ENCODE assay signal across 14 cellular contexts in genomic region chr9:111427186-111427585, GRCh38. TPM values are rescaled to one million over a fixed set of nuclear protein-coding genes. Genes with fewer than 3 reads are reported as not detected.
DNase-seq lines count a peak whose midpoint lies in the region; ATAC-seq and TF ChIP-seq lines count a peak whose summit lies in the region.
"Had no signal": no experiment of that assay in that cellular context is flagged by ENCODE, and none has a peak within 500 bp of the region (broad histone marks: within the 10 kb centered on the region; RNA-seq: fewer than 3 reads in every experiment).

No MANE protein-coding gene starts in this region.

- H4K20me1 ChIP-seq in HCT116 (ENCODE audit: insufficient read depth), result no peaks in the 10 kb centered on the region

- H3K4me3 ChIP-seq in AG10803 (ENCODE audit: low read length), result no peak overlapping the region
- no peak overlapping the region for H3K4me3 ChIP-seq in HCT116 (replicated peaks in 1 of 2; ENCODE audit: low read depth in 1 of 2, low read length in 2 of 2)
- H3K4me3 ChIP-seq in uterus, result no peak overlapping the region
- H3K4me3 ChIP-seq in Caco-2 (ENCODE audit: low read depth, low read length), result no peak overlapping the region
- H3K4me3 ChIP-seq: gastroesophageal sphincter, PC-9, skin epidermis had no signal

- TF ChIP-seq POLR2A in HCT116 (IDR thresholded peaks at IDR 0.05; ENCODE audit: borderline replicate concordance, extremely low read depth, insufficient read depth, insufficient read length), result no peak
- no peak for TF ChIP-seq POLR2A in uterus (IDR thresholded peaks at IDR 0.05)

- BruUV-seq in HCT116 (replicated peaks; lab: Mats Ljungman, UMichigan), result no TSS peak
- BruUV-seq in Caco-2 (replicated peaks; lab: Mats Ljungman, UMichigan), result no TSS peak

- H3K27ac Mint-ChIP-seq in T-helper 1 cell treated with Interleukin-12 subunit alpha and Interleukin-12 subunit beta and Interleukin-4 antibody, amounts not matched to agents 30 μg/mL and 1 μg/mL, for 36 hours, result peak overlapping the region; percentile 42
- no peak overlapping the region for H3K27ac Mint-ChIP-seq in Caco-2 (ENCODE audit: unreplicated experiment)

- TF ChIP-seq CTCF in AG10803 (conservative IDR thresholded peaks at IDR 0.05; ENCODE audit: low read length) (no peak), HCT116 (IDR thresholded peaks at IDR 0.05 in 2 of 3, conservative IDR thresholded peaks at IDR 0.05 in 1 of 3; ENCODE audit: borderline replicate concordance in 1 of 3, insufficient read depth in 1 of 3, low read depth in 2 of 3, low read length in 2 of 3) (no peak), uterus (IDR thresholded peaks at IDR 0.05) (no peak), Caco-2 (IDR thresholded peaks at IDR 0.05; ENCODE audit: insufficient read depth in 1 of 2, low read depth in 1 of 2, low read length in 1 of 2, severe bottlenecking in 1 of 2, unreplicated experiment in 1 of 2) (no peak)

- H3K27ac ChIP-seq in HCT116 (ENCODE audit: low read depth, low read length), result no peak overlapping the region
- no peak overlapping the region for H3K27ac ChIP-seq in uterus
- H3K27ac ChIP-seq: gastroesophageal sphincter, PC-9, skin epidermis had no signal

- POLR2A ChIA-PET in HCT116 (lab: Charles Lee) (no interaction called here), Caco-2 (lab: Charles Lee) (interaction anchor here (0.7 kb wide), 1 partner anchor 16 kb away, joined by 3 read pairs; no protein-coding TSS in a partner anchor)

- peak; percentile 49 for DNase-seq in AG10803 (ENCODE audit: low read depth)
- peak; percentile 15 for DNase-seq in HCT116 (ENCODE audit: low read depth, low spot score)
- DNase-seq in glomerular visceral epithelial cell (ENCODE audit: extremely low spot score), result peak; percentile 18
- DNase-seq in amniotic stem cell (lab: John Stamatoyannopoulos, UW), result no peak
- DNase-seq in uterus, result no peak
- DNase-seq in Caco-2, result no peak
- DNase-seq in NK-92 (lab: John Stamatoyannopoulos, UW; ENCODE audit: unreplicated experiment), result no peak
- DNase-seq: activated CD4-positive, alpha-beta T cell treated with anti-CD3 and anti-CD28 coated beads for 1 hour; aorta; DMS 273 treated with DMSO at 0.1 percent for 48 hours had no signal

- no peak overlapping the region for H2AFZ ChIP-seq in HCT116 (ENCODE audit: low read depth, low read length, poor library complexity, severe bottlenecking)
- H2AFZ ChIP-seq: PC-9 had no signal

- peak; percentile 46; the same call in 1 of the 2 replicates for ATAC-seq in HCT116
- ATAC-seq: gastroesophageal sphincter had no signal

- peaks cover 12% of the 10 kb centered on the region for H3K79me2 ChIP-seq in HCT116 (ENCODE audit: insufficient read depth, low read length)

- H3K36me3 ChIP-seq in HCT116 (ENCODE audit: control insufficient read depth in 1 of 2, insufficient read depth in 2 of 2, low read length in 2 of 2), result peaks cover 2 to 18% of the 10 kb centered on the region in 2 experiments; a peak in 3 of 4 replicates
- H3K36me3 ChIP-seq in uterus, result no peaks in the 10 kb centered on the region
- H3K36me3 ChIP-seq in Caco-2 (ENCODE audit: control insufficient read depth, insufficient read depth, low read length), result no peaks in the 10 kb centered on the region; the same call in 1 of the 2 replicates

- peak overlapping the region; percentile 19; the same call in 1 of the 2 replicates for H3K4me2 ChIP-seq in HCT116 (ENCODE audit: low read length)
- H3K4me2 ChIP-seq: PC-9 had no signal

- H3K9ac ChIP-seq in HCT116 (ENCODE audit: low read length), result no peak overlapping the region

- peaks cover 63% of the 10 kb centered on the region for H3K36me3 Mint-ChIP-seq in T-helper 1 cell treated with Interleukin-12 subunit alpha and Interleukin-12 subunit beta and Interleukin-4 antibody, amounts not matched to agents 30 μg/mL and 1 μg/mL, for 36 hours (ENCODE audit: low read depth)
- H3K36me3 Mint-ChIP-seq in Caco-2 (ENCODE audit: insufficient read depth, unreplicated experiment), result peaks cover 68% of the 10 kb centered on the region

- H3K27me3 ChIP-seq in HCT116 (ENCODE audit: insufficient read depth, low read length) (no peaks in the 10 kb centered on the region), uterus (no peaks in the 10 kb centered on the region), Caco-2 (replicated peaks; ENCODE audit: control insufficient read depth, insufficient read depth, low read length) (no peaks in the 10 kb centered on the region)
- H3K27me3 ChIP-seq: gastroesophageal sphincter had no signal

- intact Hi-C loops in HCT116 (cut with micrococcal nuclease) (no loop called here), uterus (cut with DNase I; ENCODE audit: low total_unique reads) (no loop called here), Caco-2 (cut with micrococcal nuclease; ENCODE audit: unreplicated experiment) (no loop called here)

- no peak overlapping the region for H3K4me3 Mint-ChIP-seq in T-helper 1 cell treated with Interleukin-12 subunit alpha and Interleukin-12 subunit beta and Interleukin-4 antibody, amounts not matched to agents 30 μg/mL and 1 μg/mL, for 36 hours
- no peak overlapping the region for H3K4me3 Mint-ChIP-seq in Caco-2 (ENCODE audit: unreplicated experiment)

- TF ChIP-seq RAD21 in HCT116 (IDR thresholded peaks at IDR 0.05; ENCODE audit: low read depth), result no peak

- H3K9me3 Mint-ChIP-seq in T-helper 1 cell treated with Interleukin-12 subunit alpha and Interleukin-12 subunit beta and Interleukin-4 antibody, amounts not matched to agents 30 μg/mL and 1 μg/mL, for 36 hours, result no peaks in the 10 kb centered on the region
- no peaks in the 10 kb centered on the region for H3K9me3 Mint-ChIP-seq in Caco-2 (ENCODE audit: unreplicated experiment)

- no peaks in the 10 kb centered on the region for H3K9me2 ChIP-seq in HCT116 (ENCODE audit: insufficient read depth)

- H3K4me1 Mint-ChIP-seq in T-helper 1 cell treated with Interleukin-12 subunit alpha and Interleukin-12 subunit beta and Interleukin-4 antibody, amounts not matched to agents 30 μg/mL and 1 μg/mL, for 36 hours (ENCODE audit: low read depth), result peaks cover 11% of the 10 kb centered on the region
- no peaks in the 10 kb centered on the region for H3K4me1 Mint-ChIP-seq in Caco-2 (ENCODE audit: low read depth, unreplicated experiment)

- CTCF ChIA-PET in HCT116 (lab: Charles Lee) (interaction anchor here (0.5 to 0.7 kb wide), 2 partner anchors 38 to 172 kb away, joined by 3 to 4 read pairs; partner anchors contain the start of gene PTGR1), Caco-2 (lab: Charles Lee) (no interaction called here)

- no peaks in the 10 kb centered on the region for H3K27me3 Mint-ChIP-seq in T-helper 1 cell treated with Interleukin-12 subunit alpha and Interleukin-12 subunit beta and Interleukin-4 antibody, amounts not matched to agents 30 μg/mL and 1 μg/mL, for 36 hours (ENCODE audit: low read depth)
- no peaks in the 10 kb centered on the region for H3K27me3 Mint-ChIP-seq in Caco-2 (ENCODE audit: insufficient read depth, unreplicated experiment)

- H3K9me3 ChIP-seq in HCT116 (ENCODE audit: control insufficient read depth in 1 of 2, insufficient read depth in 1 of 2, low read depth in 1 of 2, low read length in 2 of 2) (no peaks in the 10 kb centered on the region), uterus (no peaks in the 10 kb centered on the region), Caco-2 (no peaks in the 10 kb centered on the region)
- H3K9me3 ChIP-seq: gastroesophageal sphincter had no signal

- RAD21 ChIA-PET in HCT116 (lab: Charles Lee; ENCODE audit: low non-redundant PET in 1 of 2, low total read pairs in 2 of 2, uncharacterized antibody in 2 of 2, unreplicated experiment in 2 of 2), result no interaction called here

- H3K4me1 ChIP-seq in HCT116 (ENCODE audit: control insufficient read depth in 1 of 2, insufficient read depth in 2 of 2, low read length in 2 of 2), result peaks cover 0 to 14% of the 10 kb centered on the region in 2 experiments; a peak in 2 of 4 replicates
- H3K4me1 ChIP-seq in uterus, result no peaks in the 10 kb centered on the region
- no peaks in the 10 kb centered on the region for H3K4me1 ChIP-seq in Caco-2
- H3K4me1 ChIP-seq: gastroesophageal sphincter had no signal

TF ChIP-seq in HCT116, 20 proteins besides CTCF, POLR2A, EP300 and RAD21 (continues in another document):
- TF ChIP-seq CBX3 (IDR thresholded peaks at IDR 0.05; ENCODE audit: low read depth) (no peak), SP1 (IDR thresholded peaks at IDR 0.05; ENCODE audit: low read depth) (no peak), JUND (IDR thresholded peaks at IDR 0.05) (peak; percentile 25; the same call in 1 of the 2 replicates), SRF (IDR thresholded peaks at IDR 0.05; ENCODE audit: low read depth) (peak; percentile 24; the same call in 1 of the 2 replicates), REST (IDR thresholded peaks at IDR 0.05; ENCODE audit: low read depth) (no peak)

RNA-seq across cellular contexts. Expression of gene ECPAS, which starts 57.0 kb away (rescaled TPM):
- total RNA-seq in HCT116 (2021; ENCODE audit: unreplicated experiment) (71.1 TPM), uterus (100 to 1,000 TPM in 1 of 4 donors, 10 to 100 TPM in 3; 56.1 to 115 (median 84.4) TPM), Caco-2 (2022) (66.8 and 77.0 TPM in 2 replicates)
- 47.5 and 52.7 TPM in 2 replicates for polyA plus RNA-seq in HCT116 (2012)

Comparison
In these comparisons a context has a peak if more than half of its experiments do, and no peak if none do; other contexts are left out.
1. DNase-seq: peak in AG10803 (single experiment), HCT116 (single experiment) and glomerular visceral epithelial cell (single experiment); none in amniotic stem cell (single experiment), uterus (0 of 2), Caco-2 (0 of 2) and NK-92 (single experiment).